8 cellular contexts compared by ENCODE assay signal in genomic region chr22:50251472-50252054, GRCh38. TPM values are rescaled to one million over a fixed set of nuclear protein-coding genes. Genes with fewer than 3 reads are reported as not detected.
DNase-seq lines count a peak whose midpoint lies in the region; ATAC-seq and TF ChIP-seq lines count a peak whose summit lies in the region.

No MANE protein-coding gene starts in this region.

- H3K36me3 ChIP-seq in GM23248 (ENCODE audit: low read depth) (no peaks in the 10 kb centered on the region), WERI-Rb-1 (peaks cover 52% of the 10 kb centered on the region), right atrium auricular region (no peaks in the 10 kb centered on the region), smooth muscle cell (ENCODE audit: low read depth) (no peaks in the 10 kb centered on the region)

- H3K4me1 ChIP-seq in GM23248 (ENCODE audit: insufficient read depth) (peaks cover 7% of the 10 kb centered on the region; the same call in 1 of the 2 replicates), right atrium auricular region (peaks cover 0 to 27% of the 10 kb centered on the region in 2 donors), smooth muscle cell (ENCODE audit: low read depth) (peaks cover 9% of the 10 kb centered on the region)

- H3K4me3 ChIP-seq in GM23248, result peak overlapping the region; percentile 80
- H3K4me3 ChIP-seq in WERI-Rb-1 (ENCODE audit: low read depth, low read length), result peak overlapping the region; percentile 70; the same call in 1 of the 2 replicates
- peak overlapping the region; percentile 57 to 64 for H3K4me3 ChIP-seq in right atrium auricular region
- peak overlapping the region; percentile 70 for H3K4me3 ChIP-seq in smooth muscle cell

- no peaks in the 10 kb centered on the region for H3K9me3 ChIP-seq in GM23248 (ENCODE audit: low read depth)
- H3K9me3 ChIP-seq in WERI-Rb-1 (ENCODE audit: severe bottlenecking), result no peaks in the 10 kb centered on the region
- H3K9me3 ChIP-seq in right atrium auricular region, result no peaks in the 10 kb centered on the region
- no peaks in the 10 kb centered on the region for H3K9me3 ChIP-seq in smooth muscle cell (replicated peaks; ENCODE audit: low read depth)

- H3K27me3 ChIP-seq in GM23248 (replicated peaks; ENCODE audit: insufficient read depth) (no peaks in the 10 kb centered on the region), WERI-Rb-1 (ENCODE audit: insufficient read depth, low read depth, severe bottlenecking) (no peaks in the 10 kb centered on the region), right atrium auricular region (no peaks in the 10 kb centered on the region), smooth muscle cell (ENCODE audit: low read depth) (no peaks in the 10 kb centered on the region)

- in situ Hi-C loops in GM23248 (cut with MboI), result no loop called here

- TF ChIP-seq CTCF in WERI-Rb-1 (IDR thresholded peaks at IDR 0.05; ENCODE audit: low read depth, low read length), result no peak
- TF ChIP-seq CTCF in right atrium auricular region (IDR thresholded peaks at IDR 0.05), result no peak
- TF ChIP-seq CTCF in smooth muscle cell (IDR thresholded peaks at IDR 0.05; ENCODE audit: borderline replicate concordance, insufficient read depth, poor library complexity, severe bottlenecking), result no peak

- H3K27ac ChIP-seq in GM23248 (no peak overlapping the region), WERI-Rb-1 (peak overlapping the region; percentile 68), right atrium auricular region (peak overlapping the region; percentile 40 to 54), smooth muscle cell (ENCODE audit: low read depth) (no peak overlapping the region)

- peaks cover 25% of the 10 kb centered on the region; the same call in 1 of the 2 replicates for H3K79me2 ChIP-seq in GM23248 (ENCODE audit: insufficient read depth)
- no peaks in the 10 kb centered on the region for H3K79me2 ChIP-seq in smooth muscle cell (ENCODE audit: low read depth)

- H4K20me1 ChIP-seq in GM23248 (ENCODE audit: insufficient read depth) (no peaks in the 10 kb centered on the region), smooth muscle cell (ENCODE audit: low read depth) (peaks cover 7% of the 10 kb centered on the region)

- H3K9ac ChIP-seq in GM23248 (peak overlapping the region; percentile 81), smooth muscle cell (ENCODE audit: low read depth) (no peak overlapping the region)

- no peaks in the 10 kb centered on the region for H3K9me2 ChIP-seq in GM23248 (ENCODE audit: insufficient read depth)

- no peak overlapping the region for H2AFZ ChIP-seq in GM23248
- no peak overlapping the region for H2AFZ ChIP-seq in smooth muscle cell (ENCODE audit: low read depth)

- H3F3A ChIP-seq in GM23248 (ENCODE audit: insufficient read depth), result no peaks in the 10 kb centered on the region
- peaks cover 26% of the 10 kb centered on the region for H3F3A ChIP-seq in smooth muscle cell (ENCODE audit: low read depth)

- DNase-seq in GM23248, result no peak
- DNase-seq in WERI-Rb-1, result no peak
- no peak for DNase-seq in right atrium auricular region (ENCODE audit: low spot score)
- no peak for DNase-seq in smooth muscle cell (lab: John Stamatoyannopoulos, UW; ENCODE audit: unreplicated experiment)
- DNase-seq in Kasumi-1 (lab: John Stamatoyannopoulos, UW), result no peak
- DNase-seq in cerebellar nuclear complex (lab: John Stamatoyannopoulos, UW), result no peak

- ATAC-seq in HG02623 (IDR thresholded peaks at IDR 0.05; ENCODE audit: unreplicated experiment) (no peak), HG03025 (IDR thresholded peaks at IDR 0.05; ENCODE audit: low FRiP score, unreplicated experiment) (no peak)

- H3K4me2 ChIP-seq in GM23248 (ENCODE audit: unreplicated experiment), result peak overlapping the region; percentile 80
- peak overlapping the region; percentile 97 for H3K4me2 ChIP-seq in smooth muscle cell

- 8 to 10% methylated on average over 28 to 32 of the region's 35 CpGs for WGBS in GM23248 (ENCODE audit: low coverage in 1 of 2, low lambda C conversion rate in 2 of 2, missing lambda C conversion rate in 2 of 2), 2 experiments
- 14% methylated on average over 28 of the region's 35 CpGs for WGBS in smooth muscle cell (ENCODE audit: low lambda C conversion rate)

RNA-seq across cellular contexts. Expression of gene HDAC10, which starts 0.5 kb away (rescaled TPM):
- 16.8 and 19.2 TPM in 2 replicates for total RNA-seq in GM23248 (2014; rRNA removed; shearing (Covaris generic))
- polyA plus RNA-seq in GM23248 (2016; fragmentation: Nextera tagmentation; extraction: Ambion mirVana) (4.3 and 6.6 TPM in 2 replicates), smooth muscle cell (12.8 and 15.7 TPM in 2 replicates)
- total RNA-seq in right atrium auricular region (1 to 10 TPM; 6.7 to 9.1 TPM), smooth muscle cell (5.1 and 9.5 TPM in 2 replicates)

RNA-seq across cellular contexts. Expression of gene TUBGCP6, which starts 6.7 kb away (rescaled TPM):
- 32.0 and 33.8 TPM in 2 replicates for total RNA-seq in GM23248 (2014; rRNA removed; shearing (Covaris generic))
- polyA plus RNA-seq in GM23248 (2016; fragmentation: Nextera tagmentation; extraction: Ambion mirVana), result 13.2 and 16.6 TPM in 2 replicates
- total RNA-seq in right atrium auricular region, result 10 to 100 TPM; 19.5 to 22.1 TPM
- 10.0 and 10.6 TPM in 2 replicates for total RNA-seq in smooth muscle cell
- 22.7 and 26.0 TPM in 2 replicates for polyA plus RNA-seq in smooth muscle cell

RNA-seq across cellular contexts. Expression of gene MAPK12, which starts 9.9 kb away (rescaled TPM):
- total RNA-seq in GM23248 (2014; rRNA removed; shearing (Covaris generic)), result 22.8 and 28.7 TPM in 2 replicates
- polyA plus RNA-seq in GM23248 (2016; fragmentation: Nextera tagmentation; extraction: Ambion mirVana) (20.7 and 23.2 TPM in 2 replicates), smooth muscle cell (26.2 and 27.8 TPM in 2 replicates)
- total RNA-seq in right atrium auricular region (10 to 100 TPM in 1 of 2 donors, 1 to 10 TPM in 1; 5.0 to 13.0 TPM), smooth muscle cell (9.5 and 14.9 TPM in 2 replicates)

RNA-seq across cellular contexts. Expression of gene MAPK11, which starts 18.6 kb away (rescaled TPM):
- 9.8 and 12.3 TPM in 2 replicates for total RNA-seq in GM23248 (2014; rRNA removed; shearing (Covaris generic))
- 1.0 and 1.2 TPM in 2 replicates for polyA plus RNA-seq in GM23248 (2016; fragmentation: Nextera tagmentation; extraction: Ambion mirVana)
- 1 to 10 TPM; 3.7 to 4.0 TPM for total RNA-seq in right atrium auricular region
- 2.8 and 4.2 TPM in 2 replicates for total RNA-seq in smooth muscle cell
- 0.65 and 1.4 TPM in 2 replicates for polyA plus RNA-seq in smooth muscle cell

RNA-seq across cellular contexts. Expression of gene SELENOO, which starts 50.8 kb away (rescaled TPM):
- 24.3 and 29.1 TPM in 2 replicates for total RNA-seq in GM23248 (2014; rRNA removed; shearing (Covaris generic))
- polyA plus RNA-seq in GM23248 (2016; fragmentation: Nextera tagmentation; extraction: Ambion mirVana) (5.0 and 9.6 TPM in 2 replicates), smooth muscle cell (21.3 and 28.4 TPM in 2 replicates)
- total RNA-seq in right atrium auricular region (10 to 100 TPM; 18.0 to 20.0 TPM), smooth muscle cell (9.0 and 16.3 TPM in 2 replicates)

Comparison
In these comparisons a context has a peak if more than half of its experiments do, and no peak if none do; other contexts are left out.
1. H3K27ac ChIP-seq: peak in WERI-Rb-1 (single experiment) and right atrium auricular region (2 of 2); none in GM23248 (single experiment) and smooth muscle cell (single experiment).
2. Peak in every context shown above with its lines, with median percentiles within 50 percentile points of each other: H3K4me3 ChIP-seq.